24 cellular contexts compared by ENCODE assay signal in genomic region chr14:101010835-101011234, GRCh38.
"Had no signal": no experiment of that assay in that cellular context is flagged by ENCODE, and none has a peak within 500 bp of the region (broad histone marks: within the 10 kb centered on the region; RNA-seq: fewer than 3 reads in every experiment).

No MANE protein-coding gene starts in this region.

- ATAC-seq: activated CD4-positive, alpha-beta T cell treated with anti-CD3 and anti-CD28 coated beads for 36 hours; activated naive CD4-positive, alpha-beta T cell treated with anti-CD3 and anti-CD28 coated beads, Interleukin-2, amount 50 U/mL, for 72 hours; activated T-cell treated with anti-CD3 and anti-CD28 coated beads, Interleukin-2, amount 50 U/mL, for 72 hours; esophagus mucosa had no signal

- H3K36me3 ChIP-seq: ascending aorta, breast epithelium, cardiac muscle cell, colonic mucosa had no signal

- H3K27ac ChIP-seq: ascending aorta, breast epithelium, cardiac muscle cell, colonic mucosa had no signal

- H3K9me3 ChIP-seq: ascending aorta, colonic mucosa had no signal

- H3K4me1 ChIP-seq: ascending aorta, breast epithelium, colonic mucosa had no signal

- H3K27me3 ChIP-seq: ascending aorta, breast epithelium, cardiac muscle cell, colonic mucosa had no signal

- H3K4me3 ChIP-seq: ascending aorta, breast epithelium, cardiac muscle cell, colonic mucosa had no signal

- DNase-seq: activated CD4-positive, alpha-beta memory T cell treated with anti-CD3 and anti-CD28 coated beads for 36 hours; activated CD4-positive, alpha-beta T cell treated with anti-CD3 and anti-CD28 coated beads for 36 hours; activated CD4-positive, CD25-positive, alpha-beta regulatory T cell; activated CD4-positive, CD25-positive, alpha-beta regulatory T cell treated with anti-CD3 and anti-CD28 coated beads, Interleukin-2, amount 50 U/mL, for 72 hours; activated CD8-positive, alpha-beta memory T cell treated with anti-CD3 and anti-CD28 coated beads, Interleukin-2, amount 50 U/mL, for 48 hours; activated gamma-delta T cell; activated naive CD4-positive, alpha-beta T cell; activated naive CD4-positive, alpha-beta T cell treated with anti-CD3 and anti-CD28 coated beads, Interleukin-2, amount 10 ng/mL, durations not matched to agents 7 days and 5 days; activated naive CD8-positive, alpha-beta T cell treated with anti-CD3 and anti-CD28 coated beads, Interleukin-2, amount 10 ng/mL, durations not matched to agents 7 days and 5 days; activated T-cell treated with anti-CD3 and anti-CD28 coated beads for 4 hours; activated T-cell treated with anti-CD3 and anti-CD28 coated beads, Interleukin-2, amount 50 U/mL, for 24 hours; activated T-cell treated with anti-CD3 and anti-CD28 coated beads, Interleukin-2, amount 50 U/mL, for 72 hours; central memory CD4-positive, alpha-beta T cell; cerebellar nuclear complex; colonic mucosa; effector CD8-positive, alpha-beta T cell; endodermal cell; foreskin fibroblast; T-helper 2 cell had no signal
